10 cellular contexts compared by ENCODE assay signal in the genomic region with DNA sequence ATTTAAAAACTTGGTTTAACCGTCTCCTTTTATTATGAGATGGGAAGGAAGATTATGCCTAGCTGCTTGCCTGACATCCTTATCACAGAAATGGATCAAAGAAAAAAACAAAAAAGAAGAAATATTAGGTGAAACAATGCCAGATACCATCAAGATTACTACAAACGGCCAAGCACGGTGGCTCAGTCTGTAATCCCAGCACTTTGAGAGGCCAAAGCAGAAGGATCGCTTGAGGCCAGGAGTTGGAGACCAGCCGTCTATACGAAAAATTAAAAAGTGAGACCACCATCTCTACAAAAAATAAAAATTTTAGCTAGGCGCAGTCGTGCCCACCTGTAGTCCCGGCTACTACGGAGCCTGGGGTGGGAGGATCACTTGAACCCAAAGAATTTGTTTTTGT. TPM values are rescaled to one million over a fixed set of nuclear protein-coding genes. Genes with fewer than 3 reads are reported as not detected.
A peak's percentile ranks its signal among the peaks of the same experiment; 100 is the strongest.
DNase-seq lines count a peak whose midpoint lies in the region; ATAC-seq and TF ChIP-seq lines count a peak whose summit lies in the region.
"Had no signal": no experiment of that assay in that cellular context is flagged by ENCODE, and none has a peak within 500 bp of the region (broad histone marks: within the 10 kb centered on the region; RNA-seq: fewer than 3 reads in every experiment).

No MANE protein-coding gene starts in this region.

- H3K56ac ChIP-seq in mesendoderm (ENCODE audit: low read length) = peak overlapping the region; percentile 40

- H4K5ac ChIP-seq in mesendoderm (ENCODE audit: low read length) = no peak overlapping the region

- peak overlapping the region; percentile 87 for H3K18ac ChIP-seq in mesendoderm (ENCODE audit: low read length)

- H3K4ac ChIP-seq in mesendoderm (ENCODE audit: low read depth, low read length) = no peak overlapping the region

- H3K9me3 ChIP-seq in right atrium auricular region (no peaks in the 10 kb centered on the region), ascending aorta (no peaks in the 10 kb centered on the region), uterus (no peaks in the 10 kb centered on the region)

- ATAC-seq in Right ventricle myocardium superior (ENCODE audit: poor library complexity) = no peak

- H3K4me1 ChIP-seq in right atrium auricular region = peaks cover 0 to 53% of the 10 kb centered on the region in 2 donors
- peaks cover 0 to 22% of the 10 kb centered on the region in 2 donors for H3K4me1 ChIP-seq in ascending aorta
- peaks cover 6% of the 10 kb centered on the region for H3K4me1 ChIP-seq in mesendoderm (ENCODE audit: control insufficient read depth, low read depth, low read length)
- peaks cover 0 to 18% of the 10 kb centered on the region in 2 donors for H3K4me1 ChIP-seq in uterus

- peak overlapping the region; percentile 19 for H3K4me2 ChIP-seq in mesendoderm (ENCODE audit: low read length)

- H4K8ac ChIP-seq in mesendoderm (ENCODE audit: low read depth, low read length) = no peak overlapping the region

- in situ Hi-C loops in GM13976 (cut with MboI; ENCODE audit: low sequenced_read_pairs, unreplicated experiment) = no loop called here

- H2BK5ac ChIP-seq in mesendoderm (ENCODE audit: low read length) = no peak overlapping the region

- no peak for DNase-seq in right atrium auricular region (ENCODE audit: low spot score)
- DNase-seq in Right ventricle myocardium superior = no peak
- DNase-seq in ascending aorta (ENCODE audit: low spot score in 2 of 2) = no peak
- DNase-seq in mesendoderm = no peak
- no peak for DNase-seq in uterus
- DNase-seq in NCI-H446 treated with DMSO at 0.1 percent for 48 hours (lab: John Stamatoyannopoulos, UW) = no peak
- DNase-seq in GM13976 (ENCODE audit: low spot score) = no peak
- no peak for DNase-seq in NCI-H2029 treated with DMSO at 0.1 percent for 48 hours (lab: John Stamatoyannopoulos, UW)
- DNase-seq: SIG-M5; stimulated activated CD4-positive, alpha-beta T cell treated with anti-CD3 and anti-CD28 coated beads, Interleukin-4, amount 100 ng/mL, for 4 hours had no signal

- H3K36me3 ChIP-seq in right atrium auricular region = no peaks in the 10 kb centered on the region
- H3K36me3 ChIP-seq in ascending aorta = no peaks in the 10 kb centered on the region
- no peaks in the 10 kb centered on the region for H3K36me3 ChIP-seq in mesendoderm (ENCODE audit: control insufficient read depth, insufficient read depth, low read length)
- no peaks in the 10 kb centered on the region for H3K36me3 ChIP-seq in uterus

- no peak overlapping the region for H2BK120ac ChIP-seq in mesendoderm (ENCODE audit: low read depth, low read length)

- H3K79me1 ChIP-seq in mesendoderm (ENCODE audit: low read length) = peaks cover 5% of the 10 kb centered on the region

- no peak for TF ChIP-seq POLR2A in uterus (IDR thresholded peaks at IDR 0.05)

- H3K9ac ChIP-seq in mesendoderm (ENCODE audit: low read length) = no peak overlapping the region

- H2AK5ac ChIP-seq in mesendoderm (ENCODE audit: low read length) = no peak overlapping the region

- H3K27me3 ChIP-seq in right atrium auricular region = no peaks in the 10 kb centered on the region
- H3K27me3 ChIP-seq in ascending aorta = no peaks in the 10 kb centered on the region
- H3K27me3 ChIP-seq in mesendoderm (ENCODE audit: insufficient read depth, low read length, poor library complexity) = no peaks in the 10 kb centered on the region
- no peaks in the 10 kb centered on the region for H3K27me3 ChIP-seq in uterus

- H3K4me3 ChIP-seq in right atrium auricular region (peak overlapping the region in 1 of 2 donors; percentile 91), ascending aorta (peak overlapping the region; percentile 60 to 89), mesendoderm (ENCODE audit: low read length) (no peak overlapping the region), uterus (peak overlapping the region; percentile 13 to 91)

- no peak overlapping the region for H2BK15ac ChIP-seq in mesendoderm (replicated peaks; ENCODE audit: low read depth)

- intact Hi-C loops in Right ventricle myocardium superior (cut with DNase I) (loop anchor here (5.0 to 10.0 kb wide), 2 partner anchors 55 to 93 kb away; partner anchors contain the start of gene OCIAD1), ascending aorta (cut with DNase I) (loop anchor here (5.0 kb wide), 1 partner anchor 130 kb away; the partner anchor contains the start of gene OCIAD2), uterus (cut with DNase I; ENCODE audit: low total_unique reads) (loop anchor here (2.0 kb wide), 1 partner anchor 53 kb away; the partner anchor contains the start of gene OCIAD1)

- no peak for TF ChIP-seq CTCF in right atrium auricular region (IDR thresholded peaks at IDR 0.05)
- no peak for TF ChIP-seq CTCF in ascending aorta (IDR thresholded peaks at IDR 0.05)
- no peak for TF ChIP-seq CTCF in uterus (IDR thresholded peaks at IDR 0.05)
- no peak for TF ChIP-seq CTCF in GM13976 (IDR thresholded peaks at IDR 0.05; ENCODE audit: borderline replicate concordance, control extremely low read depth, extremely low read depth, insufficient read depth, missing control alignments)

- no peak overlapping the region for H3K23ac ChIP-seq in mesendoderm (ENCODE audit: low read length)

- H3K27ac ChIP-seq in right atrium auricular region = peak overlapping the region; percentile 93 to 96
- H3K27ac ChIP-seq in ascending aorta = peak overlapping the region in 1 of 2 donors; percentile 6
- no peak overlapping the region for H3K27ac ChIP-seq in mesendoderm (ENCODE audit: low read depth, low read length)
- peak overlapping the region; percentile 92 to 97 for H3K27ac ChIP-seq in uterus

- WGBS in mesendoderm (ENCODE audit: extremely low coverage, insufficient coverage, low lambda C conversion rate) = no CpG with 5 or more reads among the region's 10 CpGs

- peaks cover 43% of the 10 kb centered on the region for H3K79me2 ChIP-seq in mesendoderm (ENCODE audit: control insufficient read depth, insufficient read depth, low read length)

RNA-seq across cellular contexts. Expression of gene FRYL, which starts 2.3 kb away (rescaled TPM):
- 10 to 100 TPM; 29.8 to 35.1 TPM for total RNA-seq in right atrium auricular region
- 27.9 TPM for total RNA-seq in Right ventricle myocardium superior
- total RNA-seq in ascending aorta = 40.6 TPM
- polyA plus RNA-seq in mesendoderm (2013, experiment 1 of 2) = 8.4 TPM
- polyA plus RNA-seq in mesendoderm (2013, experiment 2 of 2) = 7.8 TPM
- 100 to 1,000 TPM in 2 of 4 donors, 10 to 100 TPM in 2; 62.5 to 119 (median 98.8) TPM for total RNA-seq in uterus

RNA-seq across cellular contexts. Expression of gene OCIAD1, which starts 53.1 kb away (rescaled TPM):
- total RNA-seq in right atrium auricular region (100 to 1,000 TPM; 101 to 215 TPM), Right ventricle myocardium superior (121 TPM), ascending aorta (146 TPM), uterus (100 to 1,000 TPM; 127 to 683 (median 166) TPM)
- polyA plus RNA-seq in mesendoderm (2013, experiment 1 of 2) = 192 TPM
- 194 TPM for polyA plus RNA-seq in mesendoderm (2013, experiment 2 of 2)
